Comparison of ENCODE assay signal across 1 cellular context in genomic region chr3:32708672-32709283, GRCh38.
TF ChIP-seq lines count a peak whose summit lies in the region.

No MANE protein-coding gene starts in this region.

TF ChIP-seq in K562, 482 proteins besides CTCF, POLR2A, EP300 and RAD21 (continued from another document and continues in another):
- TF ChIP-seq ZNF444 (CRISPR knock-in tag; IDR thresholded peaks at IDR 0.05) (no peak), NFE2L1 (tag; IDR thresholded peaks at IDR 0.05; ENCODE audit: borderline replicate concordance, low read depth) (no peak), IRF9 (tag; IDR thresholded peaks at IDR 0.05) (no peak), CGGBP1 (CRISPR knock-in tag; IDR thresholded peaks at IDR 0.05) (no peak), CBX5 (IDR thresholded peaks at IDR 0.05; ENCODE audit: borderline replicate concordance, low read depth) (no peak), TFE3 (CRISPR knock-in tag; IDR thresholded peaks at IDR 0.05) (no peak), KDM4B (IDR thresholded peaks at IDR 0.05; ENCODE audit: borderline replicate concordance in 2 of 2, low read depth in 1 of 2) (no peak), SRSF3 (IDR thresholded peaks at IDR 0.05; ENCODE audit: insufficient read depth, low read length) (no peak), ZMIZ1 (IDR thresholded peaks at IDR 0.05; ENCODE audit: low read depth in 2 of 2, low read length in 2 of 2) (0 out of 4 replicates have a peak, but pooled peaks of 1 of the 2 experiments have one; percentile 37), AFF1 (IDR thresholded peaks at IDR 0.05; ENCODE audit: low read depth in 1 of 2, partially characterized antibody in 2 of 2) (peak in 1 of 2 experiments; percentile 33), HDAC3 (IDR thresholded peaks at IDR 0.05; ENCODE audit: borderline replicate concordance, partially characterized antibody) (peak; percentile 75), NR2C2 (CRISPR knock-in tag; IDR thresholded peaks at IDR 0.05) (no peak), NR2C2 (tag; IDR thresholded peaks at IDR 0.05) (no peak), ZNF140 (CRISPR knock-in tag; IDR thresholded peaks at IDR 0.05) (no peak), HOXB6 (CRISPR knock-in tag; IDR thresholded peaks at IDR 0.05; ENCODE audit: borderline replicate concordance) (no peak), BRD4 (IDR thresholded peaks at IDR 0.05) (no peak), GTF2B (IDR thresholded peaks at IDR 0.05; ENCODE audit: extremely low read depth, insufficient read length) (no peak), NKRF (IDR thresholded peaks at IDR 0.05; ENCODE audit: borderline replicate concordance) (no peak), ZNF696 (CRISPR knock-in tag; conservative IDR thresholded peaks at IDR 0.05) (no peak), ZNF232 (CRISPR knock-in tag; IDR thresholded peaks at IDR 0.05) (no peak), DEAF1 (CRISPR knock-in tag; IDR thresholded peaks at IDR 0.05) (no peak), NCOA1 (IDR thresholded peaks at IDR 0.05; ENCODE audit: low read depth) (peak; percentile 56; the same call in 1 of the 2 replicates), HSF4 (CRISPR knock-in tag; IDR thresholded peaks at IDR 0.05; ENCODE audit: borderline replicate concordance) (no peak), ZNF668 (CRISPR knock-in tag; IDR thresholded peaks at IDR 0.05) (no peak), ZNF23 (CRISPR knock-in tag; IDR thresholded peaks at IDR 0.05) (no peak), XRCC3 (IDR thresholded peaks at IDR 0.05) (no peak), CREB1 (IDR thresholded peaks at IDR 0.05) (no peak), CREB1 (CRISPR knock-in tag; IDR thresholded peaks at IDR 0.05) (no peak), ZNF717 (CRISPR knock-in tag; IDR thresholded peaks at IDR 0.05) (no peak), TAF15 (IDR thresholded peaks at IDR 0.05; ENCODE audit: low read depth, low read length) (no peak), ZNF507 (tag; conservative IDR thresholded peaks at IDR 0.05) (no peak), TCF7 (IDR thresholded peaks at IDR 0.05; ENCODE audit: borderline replicate concordance) (no peak), PPARD (CRISPR knock-in tag; IDR thresholded peaks at IDR 0.05) (no peak), SLC30A9 (CRISPR knock-in tag; IDR thresholded peaks at IDR 0.05) (no peak), RBM22 (IDR thresholded peaks at IDR 0.05; ENCODE audit: low read depth, low read length, poor library complexity, severe bottlenecking) (no peak), ZNF830 (CRISPR knock-in tag; IDR thresholded peaks at IDR 0.05) (no peak), ZFP1 (CRISPR knock-in tag; IDR thresholded peaks at IDR 0.05) (no peak), HINFP (tag; conservative IDR thresholded peaks at IDR 0.05; ENCODE audit: low read depth) (no peak), SAFB2 (IDR thresholded peaks at IDR 0.05; ENCODE audit: borderline replicate concordance, low read depth, low read length, severe bottlenecking) (no peak), YY1 (IDR thresholded peaks at IDR 0.05; ENCODE audit: borderline replicate concordance in 1 of 3, control insufficient read depth in 1 of 3, extremely low read depth in 1 of 3, insufficient read depth in 3 of 3, insufficient read length in 1 of 3, insufficient replicate concordance in 2 of 3, low read depth in 1 of 3, low read length in 2 of 3) (no peak), ZNF311 (CRISPR knock-in tag; IDR thresholded peaks at IDR 0.05) (peak; percentile 91), RBM39 (optimal IDR thresholded peaks at IDR 0.05; ENCODE audit: low read depth, low read length) (no peak), SMAD2 (IDR thresholded peaks at IDR 0.05; ENCODE audit: low read depth, low read length) (no peak), CSDE1 (IDR thresholded peaks at IDR 0.05) (no peak), PHF8 (IDR thresholded peaks at IDR 0.05; ENCODE audit: borderline replicate concordance, low read length) (no peak), FIP1L1 (IDR thresholded peaks at IDR 0.05; ENCODE audit: low read depth, low read length, poor library complexity, severe bottlenecking) (no peak), POLR2AphosphoS2 (IDR thresholded peaks at IDR 0.05; ENCODE audit: low read length) (no peak)
